In the genomic region with DNA sequence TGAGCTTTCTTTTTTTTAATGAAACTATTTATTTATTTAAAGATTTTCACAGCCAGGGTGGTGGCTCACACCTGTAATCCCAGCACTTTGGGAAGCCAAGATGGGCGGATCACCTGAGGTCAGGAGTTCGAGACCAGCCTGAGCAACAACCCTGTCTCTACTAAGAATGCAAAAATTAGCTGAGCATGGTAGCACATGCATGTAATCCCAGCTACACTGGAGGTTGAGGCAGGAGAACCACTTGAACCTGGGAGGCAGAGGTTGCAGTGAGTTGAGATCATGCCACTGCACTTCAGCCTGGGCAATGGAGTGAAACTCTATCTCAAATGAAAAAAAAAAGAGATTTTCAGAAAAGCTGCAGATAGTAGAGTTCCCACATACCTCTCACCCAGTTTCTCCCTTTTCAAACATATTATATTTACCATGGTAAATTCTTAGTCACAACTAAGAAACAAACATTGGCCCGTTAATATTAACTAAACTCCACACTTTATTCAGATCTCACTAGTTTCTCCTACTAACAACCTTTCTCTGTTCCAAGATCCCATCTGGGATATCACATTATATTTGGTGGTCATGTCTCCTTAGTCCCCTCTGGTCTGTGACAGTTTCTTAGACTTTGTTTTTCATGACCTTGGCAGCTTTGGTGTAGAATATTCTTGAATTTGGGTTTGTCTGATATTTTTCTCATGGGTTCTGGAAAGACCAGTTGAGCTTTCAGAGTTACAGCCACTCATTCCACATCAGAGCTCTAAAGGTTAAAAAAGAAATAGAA, we compare ENCODE assay signal across 35 cellular contexts. TPM values are rescaled to one million over a fixed set of nuclear protein-coding genes. Genes with fewer than 3 reads are reported as not detected.
"Had no signal": no experiment of that assay in that cellular context is flagged by ENCODE, and none has a peak within 500 bp of the region (broad histone marks: within the 10 kb centered on the region; RNA-seq: fewer than 3 reads in every experiment).

No MANE protein-coding gene starts in this region.

- H3K4me1 ChIP-seq: colonic mucosa, esophagus squamous epithelium, heart right ventricle, neural progenitor cell, psoas muscle, spleen, tibial nerve, upper lobe of left lung had no signal

- H3K27ac ChIP-seq: colonic mucosa, esophagus squamous epithelium, heart right ventricle, neural progenitor cell, psoas muscle, skin epidermis, spleen, thoracic aorta, tibial nerve, upper lobe of left lung had no signal

- H3K4me3 Mint-ChIP-seq: dendritic cell treated with granulocyte-macrophage colony-stimulating factor and Interleukin-4, amounts not matched to agents 40 ng/mL and 50 ng/mL, for 4 days; immature natural killer cell; mesothelial cell of epicardium; naive B cell; nephron; neural progenitor cell; stimulated activated naive B cell treated with anti-CD40 and anti-IgM and Interleukin-4, amounts not matched to agents 10 μg/mL and 1 μg/mL and 100 μg/mL, for 72 hours; stimulated activated naive CD8-positive, alpha-beta T cell treated with anti-CD3 and anti-CD28 coated beads, Interleukin-15, Interleukin-2, amounts not matched to agents 100 ng/mL and 50 ng/mL, for 24 hours had no signal

- DNase-seq: colonic mucosa; effector CD8-positive, alpha-beta T cell; erythroblast; esophagus squamous epithelium; foreskin melanocyte; glutamatergic neuron; heart right ventricle; hypothalamus; immature natural killer cell; mesenchymal stem cell; mucosa of descending colon; naive B cell; nucleus accumbens; psoas muscle; right cardiac atrium; spleen; stimulated activated CD4-positive, alpha-beta T cell treated with anti-CD3 and anti-CD28 coated beads, Interleukin-4, amount 100 ng/mL, for 4 hours; stimulated activated naive B cell treated with anti-CD40 and anti-IgM and Interleukin-4, amounts not matched to agents 10 μg/mL and 1 μg/mL and 100 μg/mL, for 72 hours; upper lobe of left lung had no signal

- FAIRE-seq: endometrium, keratinocyte, urothelium cell line had no signal

- H3K36me3 ChIP-seq: colonic mucosa, esophagus squamous epithelium, heart right ventricle, neural progenitor cell, spleen, thoracic aorta, tibial nerve, upper lobe of left lung had no signal

- ATAC-seq: heart right ventricle, psoas muscle, right cardiac atrium had no signal

- H3K9me3 Mint-ChIP-seq: dendritic cell treated with granulocyte-macrophage colony-stimulating factor and Interleukin-4, amounts not matched to agents 40 ng/mL and 50 ng/mL, for 4 days; stimulated activated naive B cell treated with anti-CD40 and anti-IgM and Interleukin-4, amounts not matched to agents 10 μg/mL and 1 μg/mL and 100 μg/mL, for 72 hours; stimulated activated naive CD8-positive, alpha-beta T cell treated with anti-CD3 and anti-CD28 coated beads, Interleukin-15, Interleukin-2, amounts not matched to agents 100 ng/mL and 50 ng/mL, for 24 hours had no signal

- H3K4me1 Mint-ChIP-seq: immature natural killer cell, mesothelial cell of epicardium, nephron, neural progenitor cell had no signal

- H3K9ac ChIP-seq: neural progenitor cell had no signal

- H3K36me3 Mint-ChIP-seq: immature natural killer cell; mesothelial cell of epicardium; neural progenitor cell; stimulated activated naive B cell treated with anti-CD40 and anti-IgM and Interleukin-4, amounts not matched to agents 10 μg/mL and 1 μg/mL and 100 μg/mL, for 72 hours had no signal

- H3K27ac Mint-ChIP-seq: dendritic cell treated with granulocyte-macrophage colony-stimulating factor and Interleukin-4, amounts not matched to agents 40 ng/mL and 50 ng/mL, for 4 days; immature natural killer cell; mesothelial cell of epicardium; naive B cell; nephron; neural progenitor cell; stimulated activated naive B cell treated with anti-CD40 and anti-IgM and Interleukin-4, amounts not matched to agents 10 μg/mL and 1 μg/mL and 100 μg/mL, for 72 hours; stimulated activated naive CD8-positive, alpha-beta T cell treated with anti-CD3 and anti-CD28 coated beads, Interleukin-15, Interleukin-2, amounts not matched to agents 100 ng/mL and 50 ng/mL, for 24 hours had no signal

- H3K4me3 ChIP-seq: colonic mucosa, esophagus squamous epithelium, heart right ventricle, mucosa of descending colon, neural progenitor cell, psoas muscle, skin epidermis, spleen, thoracic aorta, tibial nerve, upper lobe of left lung had no signal

- H3K27me3 ChIP-seq: colonic mucosa, tibial nerve, upper lobe of left lung had no signal

- H3K9me3 ChIP-seq: colonic mucosa, esophagus squamous epithelium, heart right ventricle, mucosa of descending colon, psoas muscle, spleen, thoracic aorta, tibial nerve, upper lobe of left lung had no signal

RNA-seq across cellular contexts. Expression of gene TAT, which starts 7.8 kb away (rescaled TPM):
- total RNA-seq: esophagus squamous epithelium, heart right ventricle, lower leg skin, lung microvascular endothelial cell, mesothelial cell of epicardium, osteocyte, renal cortical epithelial cell, thoracic aorta had no signal
- polyA plus RNA-seq: heart right ventricle, keratinocyte, psoas muscle had no signal

RNA-seq across cellular contexts. Expression of gene MARVELD3, which starts 41.3 kb away (rescaled TPM):
- total RNA-seq: heart right ventricle, lung microvascular endothelial cell, psoas muscle, right cardiac atrium, thoracic aorta had no signal
- polyA plus RNA-seq: immature natural killer cell had no signal

RNA-seq across cellular contexts. Expression of gene CHST4, which starts 58.5 kb away (rescaled TPM):
- total RNA-seq: chondrocyte, lower leg skin, lung microvascular endothelial cell, mesothelial cell of epicardium, mucosa of descending colon, osteocyte, psoas muscle, renal cortical epithelial cell, right cardiac atrium, spleen, thoracic aorta, tibial nerve had no signal
- polyA plus RNA-seq: heart right ventricle, immature natural killer cell, psoas muscle, right cardiac atrium had no signal
